ENCODE assay signal across 10 cellular contexts in the genomic region with DNA sequence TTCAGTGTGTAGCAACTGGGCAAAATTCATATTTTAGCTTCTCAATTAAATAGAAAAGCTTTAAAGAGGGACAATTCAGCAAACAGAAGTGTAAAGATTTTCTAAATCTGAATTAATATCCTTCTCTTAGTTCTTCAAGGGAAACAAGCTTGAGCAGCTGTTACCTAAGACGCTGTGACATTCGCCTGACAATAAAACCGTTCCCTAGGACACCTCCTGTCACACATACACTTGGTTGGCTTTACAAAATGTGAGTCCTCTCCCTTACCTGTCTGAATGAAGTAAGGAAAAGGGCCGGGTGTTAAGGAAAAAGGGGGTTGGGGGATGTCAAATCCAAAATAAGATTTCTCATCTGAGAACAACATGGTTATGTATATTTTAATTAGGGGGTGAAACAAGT. TPM values are rescaled to one million over a fixed set of nuclear protein-coding genes. Genes with fewer than 3 reads are reported as not detected.
DNase-seq lines count a peak whose midpoint lies in the region; ATAC-seq and TF ChIP-seq lines count a peak whose summit lies in the region.
"Had no signal": no experiment of that assay in that cellular context is flagged by ENCODE, and none has a peak within 500 bp of the region (broad histone marks: within the 10 kb centered on the region; RNA-seq: fewer than 3 reads in every experiment).

No MANE protein-coding gene starts in this region.

- no peaks in the 10 kb centered on the region for H3K9me3 Mint-ChIP-seq in stimulated activated naive CD8-positive, alpha-beta T cell treated with anti-CD3 and anti-CD28 coated beads, Interleukin-15, Interleukin-2, amounts not matched to agents 100 ng/mL and 50 ng/mL, for 24 hours
- H3K9me3 Mint-ChIP-seq in activated naive CD8-positive, alpha-beta T cell treated with anti-CD3 and anti-CD28 coated beads, Interleukin-2, amount 10 ng/mL, durations not matched to agents 7 days and 5 days: no peaks in the 10 kb centered on the region
- H3K9me3 Mint-ChIP-seq in naive B cell: no peaks in the 10 kb centered on the region

- intact Hi-C loops in body of pancreas (cut with DNase I): loop anchor here (10.0 kb wide), 1 partner anchor 103 kb away; no protein-coding TSS in a partner anchor

- TF ChIP-seq POLR2A in body of pancreas (IDR thresholded peaks at IDR 0.05): no peak

- POLR2A ChIA-PET in activated naive CD8-positive, alpha-beta T cell treated with anti-CD3 and anti-CD28 coated beads, Interleukin-2, amount 10 ng/mL, durations not matched to agents 7 days and 5 days (lab: Charles Lee): interaction anchor here (1.2 to 8.9 kb wide), 9 partner anchors 7 to 180 kb away, joined by 4 to 137 read pairs (median 44); no protein-coding TSS in a partner anchor

- H3K27me3 ChIP-seq in BE2C: no peaks in the 10 kb centered on the region
- H3K27me3 ChIP-seq in body of pancreas: no peaks in the 10 kb centered on the region
- H3K27me3 ChIP-seq: pancreas had no signal

- WGBS in body of pancreas, 2 donors: 32 to 34% methylated on average over 4 of the region's 4 CpGs

- H3K9me3 ChIP-seq in BE2C (no peaks in the 10 kb centered on the region), body of pancreas (no peaks in the 10 kb centered on the region)

- H3K4me3 ChIP-seq in BE2C (ENCODE audit: low read depth, low read length) (no peak overlapping the region), body of pancreas (no peak overlapping the region)

- ATAC-seq in stimulated activated naive CD8-positive, alpha-beta T cell treated with anti-CD3 and anti-CD28 coated beads, Interleukin-15, Interleukin-2, amounts not matched to agents 100 U/mL and 50 U/mL, for 24 hours: no peak
- ATAC-seq in activated naive CD8-positive, alpha-beta T cell treated with anti-CD3 and anti-CD28 coated beads, Interleukin-2, amount 10 ng/mL, durations not matched to agents 7 days and 5 days (ENCODE audit: low read depth): no peak
- ATAC-seq in naive B cell (ENCODE audit: low read depth in 2 of 2): no peak
- ATAC-seq in body of pancreas: no peak

- H3K4me1 Mint-ChIP-seq in stimulated activated naive CD8-positive, alpha-beta T cell treated with anti-CD3 and anti-CD28 coated beads, Interleukin-15, Interleukin-2, amounts not matched to agents 100 ng/mL and 50 ng/mL, for 24 hours (ENCODE audit: low read depth): peaks cover 83% of the 10 kb centered on the region
- H3K4me1 Mint-ChIP-seq in activated naive CD8-positive, alpha-beta T cell treated with anti-CD3 and anti-CD28 coated beads, Interleukin-2, amount 10 ng/mL, durations not matched to agents 7 days and 5 days: peaks cover 62% of the 10 kb centered on the region
- peaks cover 46 to 81% (median 70%) of the 10 kb centered on the region in 3 donors for H3K4me1 Mint-ChIP-seq in naive B cell

- H3K4me3 Mint-ChIP-seq in stimulated activated naive CD8-positive, alpha-beta T cell treated with anti-CD3 and anti-CD28 coated beads, Interleukin-15, Interleukin-2, amounts not matched to agents 100 ng/mL and 50 ng/mL, for 24 hours: peak overlapping the region; percentile 91
- H3K4me3 Mint-ChIP-seq in activated naive CD8-positive, alpha-beta T cell treated with anti-CD3 and anti-CD28 coated beads, Interleukin-2, amount 10 ng/mL, durations not matched to agents 7 days and 5 days: peak overlapping the region; percentile 90
- H3K4me3 Mint-ChIP-seq in naive B cell: peak overlapping the region; percentile 84 to 98 (median 93)

- H3K4me1 ChIP-seq in BE2C: no peaks in the 10 kb centered on the region; the same call in 1 of the 2 replicates
- peaks cover 60% of the 10 kb centered on the region for H3K4me1 ChIP-seq in body of pancreas

- H3K27ac Mint-ChIP-seq in stimulated activated naive CD8-positive, alpha-beta T cell treated with anti-CD3 and anti-CD28 coated beads, Interleukin-15, Interleukin-2, amounts not matched to agents 100 ng/mL and 50 ng/mL, for 24 hours: no peak overlapping the region
- peak overlapping the region; percentile 88 for H3K27ac Mint-ChIP-seq in activated naive CD8-positive, alpha-beta T cell treated with anti-CD3 and anti-CD28 coated beads, Interleukin-2, amount 10 ng/mL, durations not matched to agents 7 days and 5 days
- H3K27ac Mint-ChIP-seq in naive B cell: peak overlapping the region in 5 of 6 donors; percentile 95 to 99 (median 99)

- no peaks in the 10 kb centered on the region for H3K36me3 Mint-ChIP-seq in stimulated activated naive CD8-positive, alpha-beta T cell treated with anti-CD3 and anti-CD28 coated beads, Interleukin-15, Interleukin-2, amounts not matched to agents 100 ng/mL and 50 ng/mL, for 24 hours (ENCODE audit: low read depth)
- peaks cover 6% of the 10 kb centered on the region for H3K36me3 Mint-ChIP-seq in activated naive CD8-positive, alpha-beta T cell treated with anti-CD3 and anti-CD28 coated beads, Interleukin-2, amount 10 ng/mL, durations not matched to agents 7 days and 5 days
- no peaks in the 10 kb centered on the region for H3K36me3 Mint-ChIP-seq in naive B cell

- peak overlapping the region in 2 of 4 donors; percentile 100 for H3K27ac ChIP-seq in body of pancreas

- no peak for TF ChIP-seq CTCF in BE2C (IDR thresholded peaks at IDR 0.05; ENCODE audit: low read depth, low read length)
- no peak for TF ChIP-seq CTCF in body of pancreas (IDR thresholded peaks at IDR 0.05)

- H3K27me3 Mint-ChIP-seq in stimulated activated naive CD8-positive, alpha-beta T cell treated with anti-CD3 and anti-CD28 coated beads, Interleukin-15, Interleukin-2, amounts not matched to agents 100 ng/mL and 50 ng/mL, for 24 hours: no peaks in the 10 kb centered on the region
- no peaks in the 10 kb centered on the region for H3K27me3 Mint-ChIP-seq in activated naive CD8-positive, alpha-beta T cell treated with anti-CD3 and anti-CD28 coated beads, Interleukin-2, amount 10 ng/mL, durations not matched to agents 7 days and 5 days
- H3K27me3 Mint-ChIP-seq in naive B cell: no peaks in the 10 kb centered on the region

- DNase-seq in stimulated activated naive CD8-positive, alpha-beta T cell treated with anti-CD3 and anti-CD28 coated beads, Interleukin-15, Interleukin-2, amounts not matched to agents 100 U/mL and 50 U/mL, for 24 hours: no peak
- DNase-seq in activated naive CD8-positive, alpha-beta T cell treated with anti-CD3 and anti-CD28 coated beads, Interleukin-2, amount 10 ng/mL, durations not matched to agents 7 days and 5 days: no peak
- DNase-seq in naive B cell (no peak), retina (no peak), BE2C (no peak), anterior cingulate cortex (lab: John Stamatoyannopoulos, UW) (no peak), body of pancreas (no peak)
- DNase-seq: GOT3 had no signal

- H3K36me3 ChIP-seq in BE2C (no peaks in the 10 kb centered on the region), body of pancreas (replicated peaks in 1 of 2; ENCODE audit: insufficient read depth in 1 of 2, low read depth in 2 of 2) (no peaks in the 10 kb centered on the region)
- H3K36me3 ChIP-seq: pancreas had no signal

RNA-seq across cellular contexts. Expression of a gene that starts 2.1 kb away (rescaled TPM):
- total RNA-seq in activated naive CD8-positive, alpha-beta T cell treated with anti-CD3 and anti-CD28 coated beads, Interleukin-2, amount 10 ng/mL, durations not matched to agents 7 days and 5 days: 10 to 100 TPM; 27.0 to 27.7 TPM
- 10 to 100 TPM in 5 of 6 donors, 1 to 10 TPM in 1; 7.9 to 21.8 (median 13.2) TPM for polyA plus RNA-seq in naive B cell (ENCODE audit: low read depth in 6 of 6)
- 7.0 TPM for polyA plus RNA-seq in BE2C (2012; ENCODE audit: insufficient read depth, insufficient read length, low read depth)
- 1 to 10 TPM; 3.3 to 6.7 TPM for total RNA-seq in body of pancreas
